15 cellular contexts compared by ENCODE assay signal in the genomic region with DNA sequence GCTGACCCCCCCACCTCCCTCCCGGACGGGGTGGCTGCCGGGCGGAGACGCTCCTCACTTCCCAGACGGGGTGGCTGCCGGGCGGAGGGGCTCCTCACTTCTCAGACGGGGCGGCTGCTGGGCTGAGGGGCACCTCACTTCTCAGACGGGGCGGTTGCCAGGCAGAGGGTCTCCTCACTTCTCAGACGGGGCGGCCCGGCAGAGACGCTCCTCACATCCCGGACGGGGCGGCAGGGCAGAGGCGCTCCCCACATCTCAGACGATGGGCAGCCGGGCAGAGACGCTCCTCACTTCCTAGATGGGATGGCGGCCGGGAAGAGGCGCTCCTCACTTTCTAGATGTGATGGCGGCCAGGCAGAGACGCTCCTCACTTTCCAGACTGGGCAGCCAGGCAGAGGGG. TPM values are rescaled to one million over a fixed set of nuclear protein-coding genes. Genes with fewer than 3 reads are reported as not detected.
"Had no signal": no experiment of that assay in that cellular context is flagged by ENCODE, and none has a peak within 500 bp of the region (broad histone marks: within the 10 kb centered on the region; RNA-seq: fewer than 3 reads in every experiment).

No MANE protein-coding gene starts in this region.

RNA-seq across cellular contexts. Expression of a gene that starts 53.6 kb away (rescaled TPM):
- total RNA-seq: activated B cell treated with CpG ODN at 0.5 μM for 24 hours; activated CD4-positive, alpha-beta memory T cell treated with anti-CD3 and anti-CD28 coated beads for 36 hours; activated CD4-positive, alpha-beta memory T cell treated with anti-CD3 and anti-CD28 coated beads, Interleukin-2, amount 10 ng/mL, durations not matched to agents 7 days and 5 days; activated CD4-positive, alpha-beta T cell treated with anti-CD3 and anti-CD28 coated beads for 36 hours; activated CD4-positive, alpha-beta T cell treated with anti-CD3 and anti-CD28 coated beads, Interleukin-2, amount 10 ng/mL, durations not matched to agents 24 days and 14 days; activated CD4-positive, alpha-beta T cell treated with anti-CD3 and anti-CD28 coated beads, Interleukin-2, amount 10 ng/mL, durations not matched to agents 7 days and 5 days; activated CD8-positive, alpha-beta memory T cell treated with anti-CD3 and anti-CD28 coated beads for 36 hours; activated CD8-positive, alpha-beta memory T cell treated with anti-CD3 and anti-CD28 coated beads, Interleukin-2, amount 10 ng/mL, durations not matched to agents 7 days and 5 days; activated CD8-positive, alpha-beta T cell treated with anti-CD3 and anti-CD28 coated beads for 36 hours; activated CD8-positive, alpha-beta T cell treated with anti-CD3 and anti-CD28 coated beads, Interleukin-2, amount 10 ng/mL, durations not matched to agents 7 days and 5 days; T-cell; T-helper 1 cell treated with Interleukin-12 subunit alpha and Interleukin-12 subunit beta and Interleukin-4 antibody, amounts not matched to agents 30 ng/mL and 1 ng/mL, for 36 hours; T-helper 17 cell; T-helper 2 cell treated with Interferon-gamma antibody and Interleukin-4, amounts not matched to agents 100 ng/mL and 5 ng/mL, for 36 hours; WTC11 had no signal
